Comparison of ENCODE assay signal across 24 cellular contexts in the genomic region with DNA sequence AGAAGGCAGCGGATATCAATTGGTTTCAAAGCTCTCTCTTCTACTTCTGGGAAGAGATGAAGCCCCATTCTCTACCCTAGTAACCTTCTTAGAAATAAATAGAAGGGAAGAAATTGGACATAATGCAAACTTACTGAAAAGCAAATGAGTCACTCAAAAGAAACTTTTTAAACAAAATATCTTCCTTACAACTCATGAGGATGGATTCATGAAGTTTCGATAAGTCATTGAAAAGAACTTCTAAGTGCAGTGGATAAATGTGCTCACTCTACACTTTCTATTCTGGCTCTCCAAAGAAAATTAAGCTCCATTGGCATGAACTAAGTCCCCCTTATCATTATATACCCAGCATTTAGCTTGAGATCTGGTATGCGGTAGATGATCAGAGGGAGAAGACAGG.
"Had no signal": no experiment of that assay in that cellular context is flagged by ENCODE, and none has a peak within 500 bp of the region (broad histone marks: within the 10 kb centered on the region; RNA-seq: fewer than 3 reads in every experiment).

No MANE protein-coding gene starts in this region.

- H3K4me1 ChIP-seq: colonic mucosa, esophagus squamous epithelium, foreskin keratinocyte, gastroesophageal sphincter, heart left ventricle, left lung, lower lobe of right lung had no signal

- H3K27ac ChIP-seq: colonic mucosa, epithelial cell of prostate, esophagus squamous epithelium, foreskin keratinocyte, gastroesophageal sphincter, heart left ventricle, hepatocyte, left lung, lower lobe of right lung had no signal

- H3K9me3 ChIP-seq: colonic mucosa, esophagus squamous epithelium, gastroesophageal sphincter, heart left ventricle, left lung, lower lobe of right lung had no signal

- H3K4me2 ChIP-seq: hepatocyte had no signal

- H3K27ac Mint-ChIP-seq: dendritic cell treated with granulocyte-macrophage colony-stimulating factor and Interleukin-4, amounts not matched to agents 40 ng/mL and 50 ng/mL, for 4 days; effector memory CD8-positive, alpha-beta T cell; endodermal cell; immature natural killer cell; mesothelial cell of epicardium; naive B cell had no signal

- ATAC-seq: effector memory CD8-positive, alpha-beta T cell; esophagus mucosa; foreskin keratinocyte; gastroesophageal sphincter; heart left ventricle; left cardiac atrium; left lung; left ventricle myocardium superior; lower lobe of right lung; mucosa of descending colon had no signal

- H3K79me2 ChIP-seq: hepatocyte had no signal

- H3K4me3 Mint-ChIP-seq: dendritic cell treated with granulocyte-macrophage colony-stimulating factor and Interleukin-4, amounts not matched to agents 40 ng/mL and 50 ng/mL, for 4 days; effector memory CD8-positive, alpha-beta T cell; endodermal cell; immature natural killer cell; mesothelial cell of epicardium; naive B cell had no signal

- H3K27me3 ChIP-seq: colonic mucosa, esophagus squamous epithelium, foreskin keratinocyte, gastroesophageal sphincter, heart left ventricle, hepatocyte, left lung had no signal

- H3K36me3 ChIP-seq: colonic mucosa, esophagus squamous epithelium, gastroesophageal sphincter, heart left ventricle, left lung, lower lobe of right lung had no signal

- H3K4me3 ChIP-seq: colonic mucosa, esophagus squamous epithelium, gastroesophageal sphincter, heart left ventricle, hepatocyte, left lung, lower lobe of right lung, mucosa of descending colon had no signal

- H3K9me3 Mint-ChIP-seq: dendritic cell treated with granulocyte-macrophage colony-stimulating factor and Interleukin-4, amounts not matched to agents 40 ng/mL and 50 ng/mL, for 4 days; endodermal cell had no signal

- H3K4me1 Mint-ChIP-seq: immature natural killer cell, naive B cell had no signal

- DNase-seq: colonic mucosa; cortex of kidney; effector CD8-positive, alpha-beta T cell; effector memory CD8-positive, alpha-beta T cell; endodermal cell; erythroblast; esophagus squamous epithelium; foreskin keratinocyte; heart left ventricle; hypothalamus; immature natural killer cell; left cardiac atrium; left lung; left ventricle myocardium superior; lower lobe of right lung; mesenchymal stem cell; mucosa of descending colon; naive B cell had no signal

- H3K36me3 Mint-ChIP-seq: immature natural killer cell, mesothelial cell of epicardium, naive B cell had no signal

- H3K27me3 Mint-ChIP-seq: dendritic cell treated with granulocyte-macrophage colony-stimulating factor and Interleukin-4, amounts not matched to agents 40 ng/mL and 50 ng/mL, for 4 days; effector memory CD8-positive, alpha-beta T cell; naive B cell had no signal

- H2AFZ ChIP-seq: hepatocyte had no signal
